In the genomic region with DNA sequence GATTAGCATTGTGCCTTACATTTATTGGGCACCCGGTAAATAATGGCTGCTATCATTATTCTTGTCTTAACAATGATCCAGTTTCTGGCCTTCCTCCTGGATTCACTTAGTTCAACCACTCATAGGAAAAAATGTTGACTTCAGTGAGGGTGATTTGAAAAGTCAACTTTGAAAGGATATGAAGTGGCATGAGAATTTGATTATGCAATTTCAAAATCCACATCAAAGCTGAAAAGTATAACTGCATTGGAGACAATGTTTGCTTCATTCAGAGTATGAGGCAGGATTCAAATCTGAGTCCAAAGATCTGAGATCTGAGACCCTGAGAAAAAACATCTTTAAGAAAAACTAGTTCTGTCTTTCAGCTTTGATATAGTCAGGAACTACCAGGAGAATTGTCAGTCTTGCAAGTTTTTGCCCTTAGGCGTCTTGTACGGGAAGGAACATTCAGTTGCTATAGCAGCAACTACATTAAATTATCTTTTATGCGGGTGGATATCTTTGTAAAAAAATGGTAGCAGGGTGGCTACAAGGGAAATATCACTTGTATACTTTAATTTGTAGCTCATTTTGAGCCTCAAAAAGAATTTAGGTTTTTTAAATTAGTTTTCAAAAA, we compare ENCODE assay signal across 25 cellular contexts.
"Had no signal": no experiment of that assay in that cellular context is flagged by ENCODE, and none has a peak within 500 bp of the region (broad histone marks: within the 10 kb centered on the region; RNA-seq: fewer than 3 reads in every experiment).

No MANE protein-coding gene starts in this region.

- H3K4me1 Mint-ChIP-seq: naive thymus-derived CD4-positive, alpha-beta T cell; stimulated activated effector memory CD8-positive, alpha-beta T cell treated with anti-CD3 and anti-CD28 coated beads, Interleukin-12 subunit alpha, Interleukin-12 subunit beta, amount 100 ng/mL, for 72 hours; stimulated activated naive CD8-positive, alpha-beta T cell treated with anti-CD3 and anti-CD28 coated beads, Interleukin-15, amount 100 ng/mL, for 72 hours had no signal

- H3K4me3 Mint-ChIP-seq: naive thymus-derived CD4-positive, alpha-beta T cell; natural killer cell treated with Interleukin-12 subunit alpha and Interleukin-12 subunit beta and Interleukin-15 and Interleukin-18, amount 100 ng/mL, for 72 hours; stimulated activated effector memory CD8-positive, alpha-beta T cell treated with anti-CD3 and anti-CD28 coated beads, Interleukin-12 subunit alpha, Interleukin-12 subunit beta, amount 100 ng/mL, for 72 hours; stimulated activated naive CD8-positive, alpha-beta T cell treated with anti-CD3 and anti-CD28 coated beads, Interleukin-15, amount 100 ng/mL, for 72 hours had no signal

- H3K27me3 Mint-ChIP-seq: stimulated activated naive CD8-positive, alpha-beta T cell treated with anti-CD3 and anti-CD28 coated beads, Interleukin-15, amount 100 ng/mL, for 72 hours had no signal

- H3K4me1 ChIP-seq: left ventricle myocardium inferior, prostate gland, sigmoid colon, spleen, tibial nerve, upper lobe of left lung had no signal

- DNase-seq: hippocampal formation; kidney glomerular epithelial cell; left cardiac atrium; left ventricle myocardium inferior; mesendoderm; midbrain; mucosa of descending colon; naive thymus-derived CD4-positive, alpha-beta T cell; ovary; posterior cingulate gyrus; retina; right cardiac atrium; sigmoid colon; small intestine; spleen; stimulated activated CD4-positive, alpha-beta T cell treated with anti-CD3 and anti-CD28 coated beads, Interleukin-4, amount 100 ng/mL, for 24 hours; stimulated activated naive CD4-positive, alpha-beta T cell treated with Interleukin-2 at 50 U/mL for 16 hours; stimulated activated naive CD8-positive, alpha-beta T cell treated with anti-CD3 and anti-CD28 coated beads, Interleukin-15, amount 100 ng/mL, for 72 hours; substantia nigra; upper lobe of left lung had no signal

- H3K9me3 ChIP-seq: left ventricle myocardium inferior, mucosa of descending colon, ovary, prostate gland, sigmoid colon, tibial nerve, upper lobe of left lung had no signal

- H3K27ac Mint-ChIP-seq: naive thymus-derived CD4-positive, alpha-beta T cell; natural killer cell treated with Interleukin-12 subunit alpha and Interleukin-12 subunit beta and Interleukin-15 and Interleukin-18, amount 100 ng/mL, for 72 hours; stimulated activated effector memory CD8-positive, alpha-beta T cell treated with anti-CD3 and anti-CD28 coated beads, Interleukin-12 subunit alpha, Interleukin-12 subunit beta, amount 100 ng/mL, for 72 hours; stimulated activated naive CD8-positive, alpha-beta T cell treated with anti-CD3 and anti-CD28 coated beads, Interleukin-15, amount 100 ng/mL, for 72 hours had no signal

- H3K4me3 ChIP-seq: left ventricle myocardium inferior, lung, mucosa of descending colon, ovary, prostate gland, sigmoid colon, spleen, tibial nerve, upper lobe of left lung had no signal

- H3K36me3 Mint-ChIP-seq: naive thymus-derived CD4-positive, alpha-beta T cell; stimulated activated effector memory CD8-positive, alpha-beta T cell treated with anti-CD3 and anti-CD28 coated beads, Interleukin-12 subunit alpha, Interleukin-12 subunit beta, amount 100 ng/mL, for 72 hours had no signal

- H3K27me3 ChIP-seq: ovary, sigmoid colon, tibial nerve, upper lobe of left lung had no signal

- H3K36me3 ChIP-seq: left ventricle myocardium inferior, ovary, prostate gland, sigmoid colon, spleen, tibial nerve, upper lobe of left lung had no signal

- H3K27ac ChIP-seq: left ventricle myocardium inferior, ovary, prostate gland, sigmoid colon, spleen, tibial nerve, upper lobe of left lung had no signal
